28 cellular contexts compared by ENCODE assay signal in the genomic region with DNA sequence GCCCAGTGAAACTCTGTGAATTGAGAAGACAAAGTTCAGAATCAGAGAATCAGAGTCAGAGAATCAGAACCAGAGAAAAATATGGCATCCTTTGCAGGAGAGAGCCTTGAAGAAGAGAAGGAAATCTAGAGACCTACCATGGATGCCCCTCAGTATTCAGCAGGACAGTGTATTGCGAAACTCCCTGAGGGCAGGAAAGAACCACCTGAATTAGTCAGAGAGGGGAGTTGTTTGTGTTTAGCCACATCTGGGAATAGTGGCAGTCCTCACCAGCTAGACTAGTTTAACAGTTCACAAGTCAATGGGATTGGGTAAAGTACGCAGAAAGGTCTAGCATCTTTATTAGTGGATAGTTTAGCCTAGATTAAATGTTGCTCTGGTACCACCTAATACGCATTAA.
"Had no signal": no experiment of that assay in that cellular context is flagged by ENCODE, and none has a peak within 500 bp of the region (broad histone marks: within the 10 kb centered on the region; RNA-seq: fewer than 3 reads in every experiment).

No MANE protein-coding gene starts in this region.

- ATAC-seq: natural killer cell; psoas muscle; right cardiac atrium; sciatic nerve; stimulated activated memory B cell treated with anti-CD40 and anti-IgM and Interleukin-4, amounts not matched to agents 10 μg/mL and 1 μg/mL and 100 μg/mL, for 72 hours; stimulated activated naive CD8-positive, alpha-beta T cell treated with anti-CD3 and anti-CD28 coated beads, Interleukin-15, amount 100 ng/mL, for 72 hours; stimulated activated naive CD8-positive, alpha-beta T cell treated with anti-CD3 and anti-CD28 coated beads, Interleukin-15, Interleukin-2, amounts not matched to agents 100 U/mL and 50 U/mL, for 24 hours; upper lobe of right lung had no signal

- H3K4me3 ChIP-seq: neural progenitor cell, ovary, psoas muscle, skin epidermis, smooth muscle cell, spleen, suprapubic skin, testis, tibial artery, transverse colon, upper lobe of right lung, uterus had no signal

- H3K9ac ChIP-seq: neural progenitor cell, parathyroid adenoma had no signal

- H3K36me3 ChIP-seq: neural progenitor cell, ovary, spleen, suprapubic skin, tibial artery, transverse colon, upper lobe of right lung, uterus had no signal

- H3K27ac ChIP-seq: neural progenitor cell, ovary, parathyroid adenoma, psoas muscle, skin epidermis, spleen, suprapubic skin, testis, tibial artery, transverse colon, upper lobe of right lung, uterus had no signal

- H3K4me1 ChIP-seq: neural progenitor cell, parathyroid adenoma, psoas muscle, spleen, suprapubic skin, testis, tibial artery, transverse colon, upper lobe of right lung, uterus had no signal

- DNase-seq: natural killer cell; occipital lobe; ovary; posterior cingulate gyrus; psoas muscle; right cardiac atrium; spleen; stimulated activated CD4-positive, alpha-beta T cell treated with anti-CD3 and anti-CD28 coated beads, Interleukin-12 subunit alpha, Interleukin-12 subunit beta, amount 100 ng/mL, for 4 hours; stimulated activated CD4-positive, alpha-beta T cell treated with anti-CD3 and anti-CD28 coated beads, Interleukin-1b, Interleukin-23, amount 100 ng/mL, for 48 hours; stimulated activated CD4-positive, alpha-beta T cell treated with anti-CD3 and anti-CD28 coated beads, Interleukin-4, amount 100 ng/mL, for 1 hour; stimulated activated CD4-positive, alpha-beta T cell treated with anti-CD3 and anti-CD28 coated beads, Interleukin-4, amount 100 ng/mL, for 4 hours; stimulated activated CD8-positive, alpha-beta memory T cell treated with anti-CD3 and anti-CD28 coated beads, Interleukin-4, amount 100 ng/mL, for 48 hours; stimulated activated naive CD4-positive, alpha-beta T cell; stimulated activated naive CD8-positive, alpha-beta T cell treated with anti-CD3 and anti-CD28 coated beads, Interleukin-15, amount 100 ng/mL, for 72 hours; stimulated activated naive CD8-positive, alpha-beta T cell treated with anti-CD3 and anti-CD28 coated beads, Interleukin-15, Interleukin-2, amounts not matched to agents 100 U/mL and 50 U/mL, for 24 hours; substantia nigra; testis; tibial artery; transverse colon; upper lobe of right lung; uterus had no signal

- H3K27me3 ChIP-seq: neural progenitor cell, ovary, spleen, suprapubic skin, testis, tibial artery, transverse colon, upper lobe of right lung, uterus had no signal

- H3K9me3 ChIP-seq: ovary, psoas muscle, spleen, suprapubic skin, testis, tibial artery, transverse colon, upper lobe of right lung, uterus had no signal
